Comparison of ENCODE assay signal across 13 cellular contexts in the genomic region with DNA sequence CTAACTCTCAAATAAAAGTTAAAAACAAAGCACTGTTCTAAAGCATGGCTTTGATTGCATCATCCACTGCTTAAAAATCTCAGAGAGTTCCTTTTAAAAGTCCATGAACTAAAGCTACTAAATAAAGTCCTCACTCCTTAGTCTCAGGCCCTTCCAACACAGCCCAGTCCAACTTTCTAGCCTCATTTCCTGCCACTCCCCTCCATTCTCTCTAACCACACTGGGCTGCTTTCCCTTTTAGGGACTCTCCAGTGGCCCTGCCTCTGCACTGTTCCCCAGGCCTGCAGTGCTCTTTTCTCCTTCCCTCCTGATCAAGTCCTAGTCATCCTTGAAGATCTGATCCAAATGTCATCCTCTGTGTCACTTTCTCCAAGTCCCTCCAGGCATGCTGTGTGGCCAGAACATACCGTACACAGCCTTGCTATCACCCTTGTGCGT. TPM values are rescaled to one million over a fixed set of nuclear protein-coding genes. Genes with fewer than 3 reads are reported as not detected.
A peak's percentile ranks its signal among the peaks of the same experiment; 100 is the strongest.
DNase-seq lines count a peak whose midpoint lies in the region; ATAC-seq and TF ChIP-seq lines count a peak whose summit lies in the region.
"Had no signal": no experiment of that assay in that cellular context is flagged by ENCODE, and none has a peak within 500 bp of the region (broad histone marks: within the 10 kb centered on the region; RNA-seq: fewer than 3 reads in every experiment).

No MANE protein-coding gene starts in this region.

- H3K9me3 ChIP-seq in RWPE2 (ENCODE audit: severe bottlenecking) = no peaks in the 10 kb centered on the region
- H3K9me3 ChIP-seq: thyroid gland had no signal

- H3K27me3 Mint-ChIP-seq in osteocyte (ENCODE audit: unreplicated experiment) = no peaks in the 10 kb centered on the region

- TF ChIP-seq CTCF in RWPE2 (IDR thresholded peaks at IDR 0.05; ENCODE audit: poor library complexity, severe bottlenecking) (no peak), osteocyte (IDR thresholded peaks at IDR 0.05) (no peak)

- H3K27ac ChIP-seq in RWPE2 (ENCODE audit: poor library complexity, severe bottlenecking) = peak overlapping the region; percentile 35
- H3K27ac ChIP-seq: thyroid gland had no signal

- H3K4me3 ChIP-seq in RWPE2 (ENCODE audit: severe bottlenecking) = no peak overlapping the region
- H3K4me3 ChIP-seq: thyroid gland had no signal

- ATAC-seq in RWPE2 (ENCODE audit: low read depth) (peak; percentile 68; the same call in 2 of the 3 replicates), HG03159 (IDR thresholded peaks at IDR 0.05; ENCODE audit: unreplicated experiment) (no peak), GM21528 (IDR thresholded peaks at IDR 0.05; ENCODE audit: low FRiP score, unreplicated experiment) (no peak), GM18502 (IDR thresholded peaks at IDR 0.05; ENCODE audit: poor library complexity, unreplicated experiment) (no peak)

- H3K4me3 Mint-ChIP-seq in osteocyte (ENCODE audit: unreplicated experiment) = no peak overlapping the region

- no peaks in the 10 kb centered on the region for H3K36me3 ChIP-seq in RWPE2 (ENCODE audit: low read depth)
- H3K36me3 ChIP-seq: thyroid gland had no signal

- peaks cover 26% of the 10 kb centered on the region for H3K4me1 ChIP-seq in RWPE2 (ENCODE audit: insufficient read depth, poor library complexity, severe bottlenecking)
- H3K4me1 ChIP-seq: thyroid gland had no signal

- peak overlapping the region; percentile 81 for H3K27ac Mint-ChIP-seq in osteocyte (ENCODE audit: unreplicated experiment)

- peaks cover 11% of the 10 kb centered on the region for H3K4me1 Mint-ChIP-seq in osteocyte (ENCODE audit: unreplicated experiment)

- DNase-seq in GM03348 (ENCODE audit: low spot score) (peak; percentile 74), RWPE2 (ENCODE audit: low spot score) (no peak), fibroblast of peridontal ligament (ENCODE audit: extremely low read depth) (peak; percentile 66), osteocyte (ENCODE audit: extremely low spot score, unreplicated experiment) (no peak), pons (ENCODE audit: low spot score) (no peak)
- DNase-seq: DMS153; NCI-H1092 treated with DMSO at 0.1 percent for 48 hours; RPMI8226; stimulated activated CD4-positive, alpha-beta T cell treated with anti-CD3 and anti-CD28 coated beads, Interleukin-15, amount 100 ng/mL, for 24 hours had no signal

- H3K27me3 ChIP-seq in RWPE2 (ENCODE audit: insufficient read depth, poor library complexity, severe bottlenecking) = no peaks in the 10 kb centered on the region
- H3K27me3 ChIP-seq: thyroid gland had no signal

- no peaks in the 10 kb centered on the region for H3K9me3 Mint-ChIP-seq in osteocyte (ENCODE audit: unreplicated experiment)

- H3K36me3 Mint-ChIP-seq in osteocyte (ENCODE audit: unreplicated experiment) = no peaks in the 10 kb centered on the region

RNA-seq across cellular contexts. Expression of a gene that starts 56.9 kb away (rescaled TPM):
- total RNA-seq in osteocyte = 15.7 and 16.2 TPM in 2 replicates

Comparison
In these comparisons a context has a peak if more than half of its experiments do, and no peak if none do; other contexts are left out.
1. DNase-seq: peak in GM03348 (single experiment) and fibroblast of peridontal ligament (single experiment); none in RWPE2 (single experiment), osteocyte (single experiment) and pons (single experiment).